In the genomic region with DNA sequence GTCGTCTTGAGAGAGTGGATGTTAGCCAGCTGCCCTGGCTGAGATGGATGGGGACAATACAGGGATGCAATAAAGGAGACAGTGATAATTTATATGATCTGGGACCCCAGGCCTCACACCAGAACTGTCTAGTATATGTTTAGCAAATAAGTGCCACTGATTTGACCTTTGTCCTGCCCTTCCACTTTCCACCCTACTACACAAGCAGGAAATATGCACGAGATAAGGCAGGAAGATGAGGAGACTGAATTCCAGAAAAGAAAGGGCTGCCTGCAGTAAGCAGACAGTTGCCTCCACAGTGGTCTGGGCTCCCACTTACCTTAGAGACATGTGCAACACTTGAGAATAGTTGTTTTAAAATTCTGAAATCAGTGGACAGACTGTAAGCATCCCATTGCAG, we compare ENCODE assay signal across 24 cellular contexts.
"Had no signal": no experiment of that assay in that cellular context is flagged by ENCODE, and none has a peak within 500 bp of the region (broad histone marks: within the 10 kb centered on the region; RNA-seq: fewer than 3 reads in every experiment).

No MANE protein-coding gene starts in this region.

- H3K4me1 ChIP-seq: esophagus squamous epithelium, foreskin keratinocyte, gastrocnemius medialis had no signal

- ATAC-seq: effector memory CD8-positive, alpha-beta T cell; esophagus mucosa; foreskin keratinocyte; gastrocnemius medialis; gastroesophageal sphincter; heart left ventricle; heart right ventricle had no signal

- H3K27me3 Mint-ChIP-seq: dendritic cell treated with granulocyte-macrophage colony-stimulating factor and Interleukin-4, amounts not matched to agents 40 ng/mL and 50 ng/mL, for 4 days had no signal

- H3K27ac ChIP-seq: coronary artery, dorsolateral prefrontal cortex, epithelial cell of prostate, esophagus muscularis mucosa, esophagus squamous epithelium, foreskin keratinocyte, gastrocnemius medialis, gastroesophageal sphincter, heart left ventricle, heart right ventricle had no signal

- DNase-seq: cortex of kidney; dermis blood vessel endothelial cell; dorsolateral prefrontal cortex; effector CD4-positive, alpha-beta T cell; effector CD8-positive, alpha-beta T cell; effector memory CD4-positive, alpha-beta T cell; effector memory CD8-positive, alpha-beta T cell; endodermal cell; erythroblast; esophagus squamous epithelium; foreskin fibroblast; foreskin melanocyte; gastrocnemius medialis; glutamatergic neuron; head of caudate nucleus; heart left ventricle; heart right ventricle had no signal

- H3K9me3 ChIP-seq: esophagus muscularis mucosa, gastrocnemius medialis had no signal

- H3K4me3 ChIP-seq: coronary artery, dorsolateral prefrontal cortex, esophagus muscularis mucosa, esophagus squamous epithelium, gastrocnemius medialis, gastroesophageal sphincter, heart left ventricle, heart right ventricle had no signal

- H3K27me3 ChIP-seq: foreskin keratinocyte had no signal

- H3K27ac Mint-ChIP-seq: dendritic cell treated with granulocyte-macrophage colony-stimulating factor and Interleukin-4, amounts not matched to agents 40 ng/mL and 50 ng/mL, for 4 days; effector memory CD8-positive, alpha-beta T cell; endodermal cell had no signal

- H3K36me3 ChIP-seq: esophagus muscularis mucosa, esophagus squamous epithelium, gastrocnemius medialis, gastroesophageal sphincter, heart left ventricle, heart right ventricle had no signal

- H3K4me3 Mint-ChIP-seq: dendritic cell treated with granulocyte-macrophage colony-stimulating factor and Interleukin-4, amounts not matched to agents 40 ng/mL and 50 ng/mL, for 4 days; effector memory CD8-positive, alpha-beta T cell; endodermal cell had no signal
